ENCODE assay signal across 8 cellular contexts in the genomic region with DNA sequence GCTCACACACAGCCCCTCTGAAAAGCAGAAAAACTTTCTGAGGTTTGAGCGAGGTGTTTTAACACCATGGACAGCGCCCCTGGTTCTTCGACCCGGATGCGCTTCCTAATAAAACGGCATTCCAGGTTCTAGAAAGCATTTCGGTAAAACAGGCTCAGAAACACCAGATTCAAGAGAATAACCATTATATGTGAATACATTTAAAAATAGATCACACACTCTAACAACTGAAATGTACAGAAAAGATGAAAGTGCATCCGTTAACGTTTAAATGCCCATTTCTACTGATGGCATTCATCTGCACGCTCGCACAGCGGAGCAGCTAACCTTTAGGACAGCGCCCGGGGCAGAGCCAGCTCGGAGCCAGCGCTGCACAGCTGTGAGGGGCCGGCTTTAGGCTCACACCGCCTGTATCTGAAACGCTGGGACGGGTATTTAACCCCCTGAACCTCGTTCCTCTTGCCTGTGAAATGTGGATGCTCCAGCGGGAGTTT. TPM values are rescaled to one million over a fixed set of nuclear protein-coding genes. Genes with fewer than 3 reads are reported as not detected.
A peak's percentile ranks its signal among the peaks of the same experiment; 100 is the strongest.
DNase-seq lines count a peak whose midpoint lies in the region; ATAC-seq, FAIRE-seq and TF ChIP-seq lines count a peak whose summit lies in the region.

No MANE protein-coding gene starts in this region.

- no peak for ATAC-seq in activated naive CD8-positive, alpha-beta T cell treated with anti-CD3 and anti-CD28 coated beads, Interleukin-2, amount 50 U/mL, for 24 hours
- peak; percentile 86 for ATAC-seq in left lung

- H3K27me3 ChIP-seq in left lung (peaks cover 0 to 58% of the 10 kb centered on the region in 2 donors), tibial artery (no peaks in the 10 kb centered on the region)

- H3K36me3 Mint-ChIP-seq in activated naive CD8-positive, alpha-beta T cell: no peaks in the 10 kb centered on the region
- no peaks in the 10 kb centered on the region for H3K36me3 Mint-ChIP-seq in activated naive CD8-positive, alpha-beta T cell treated with anti-CD3 and anti-CD28 coated beads, Interleukin-2, amount 50 U/mL, for 24 hours (ENCODE audit: low read depth)

- H3K4me3 Mint-ChIP-seq in activated naive CD8-positive, alpha-beta T cell: peak overlapping the region; percentile 50
- no peak overlapping the region for H3K4me3 Mint-ChIP-seq in activated naive CD8-positive, alpha-beta T cell treated with anti-CD3 and anti-CD28 coated beads, Interleukin-2, amount 50 U/mL, for 24 hours

- FAIRE-seq in D721Med (lab: Jason Lieb, UNC): no peak

- H3K4me1 ChIP-seq in left lung (no peaks in the 10 kb centered on the region), tibial artery (peaks cover 0 to 4% (median 0%) of the 10 kb centered on the region in 4 donors)

- H3K36me3 ChIP-seq in left lung: no peaks in the 10 kb centered on the region
- H3K36me3 ChIP-seq in tibial artery: no peaks in the 10 kb centered on the region

- H3K4me3 ChIP-seq in left lung (peak overlapping the region in 1 of 2 donors; percentile 3), tibial artery (peak overlapping the region; percentile 21 to 29)

- H3K27ac ChIP-seq in left lung: no peak overlapping the region
- H3K27ac ChIP-seq in tibial artery: no peak overlapping the region

- H3K27me3 Mint-ChIP-seq in activated naive CD8-positive, alpha-beta T cell: peaks cover 31% of the 10 kb centered on the region
- peaks cover 63% of the 10 kb centered on the region for H3K27me3 Mint-ChIP-seq in activated naive CD8-positive, alpha-beta T cell treated with anti-CD3 and anti-CD28 coated beads, Interleukin-2, amount 50 U/mL, for 24 hours

- no peak overlapping the region for H3K27ac Mint-ChIP-seq in activated naive CD8-positive, alpha-beta T cell
- H3K27ac Mint-ChIP-seq in activated naive CD8-positive, alpha-beta T cell treated with anti-CD3 and anti-CD28 coated beads, Interleukin-2, amount 50 U/mL, for 24 hours: no peak overlapping the region

- intact Hi-C loops in left lung (cut with DNase I) (no loop called here), tibial artery (cut with DNase I; ENCODE audit: low total_unique reads) (no loop called here)

- no peak for DNase-seq in activated naive CD8-positive, alpha-beta T cell treated with anti-CD3 and anti-CD28 coated beads, Interleukin-2, amount 50 U/mL, for 24 hours
- DNase-seq in dermis microvascular lymphatic vessel endothelial cell (ENCODE audit: low read depth in 2 of 2): peak; percentile 43 to 62
- no peak for DNase-seq in left lung
- no peak for DNase-seq in tibial artery
- no peak for DNase-seq in cerebellum (ENCODE audit: low spot score)
- no peak for DNase-seq in activated gamma-delta T cell (lab: John Stamatoyannopoulos, UW)
- no peak for DNase-seq in D721Med (ENCODE audit: insufficient read length, low spot score)

- no peaks in the 10 kb centered on the region for H3K9me3 Mint-ChIP-seq in activated naive CD8-positive, alpha-beta T cell (ENCODE audit: low read depth)
- peaks cover 3% of the 10 kb centered on the region for H3K9me3 Mint-ChIP-seq in activated naive CD8-positive, alpha-beta T cell treated with anti-CD3 and anti-CD28 coated beads, Interleukin-2, amount 50 U/mL, for 24 hours

- peaks cover 6% of the 10 kb centered on the region for H3K4me1 Mint-ChIP-seq in activated naive CD8-positive, alpha-beta T cell (ENCODE audit: low read depth)
- peaks cover 6% of the 10 kb centered on the region for H3K4me1 Mint-ChIP-seq in activated naive CD8-positive, alpha-beta T cell treated with anti-CD3 and anti-CD28 coated beads, Interleukin-2, amount 50 U/mL, for 24 hours

- H3K9me3 ChIP-seq in left lung (no peaks in the 10 kb centered on the region), tibial artery (no peaks in the 10 kb centered on the region)

- no peak for TF ChIP-seq CTCF in left lung (IDR thresholded peaks at IDR 0.05)
- TF ChIP-seq CTCF in tibial artery (IDR thresholded peaks at IDR 0.05): no peak
- TF ChIP-seq CTCF in D721Med (IDR thresholded peaks at IDR 0.05; ENCODE audit: insufficient read depth, missing control alignments): no peak

RNA-seq across cellular contexts. Expression of a gene that starts 26.3 kb away (rescaled TPM):
- total RNA-seq in dermis microvascular lymphatic vessel endothelial cell: 6.9 and 8.0 TPM in 2 replicates
- 10 to 100 TPM; 17.1 to 23.3 TPM for total RNA-seq in left lung
- total RNA-seq in cerebellum: 34.5 TPM

RNA-seq across cellular contexts. Expression of a gene that starts 53.7 kb away (rescaled TPM):
- total RNA-seq in dermis microvascular lymphatic vessel endothelial cell (5.3 and 5.9 TPM in 2 replicates), left lung (10 to 100 TPM; 10.1 to 14.5 TPM), cerebellum (30.8 TPM)

RNA-seq across cellular contexts. Expression of a gene that starts 54.1 kb away (rescaled TPM):
- total RNA-seq in dermis microvascular lymphatic vessel endothelial cell (47.9 and 50.3 TPM in 2 replicates), left lung (10 to 100 TPM; 37.5 to 49.5 TPM), cerebellum (42.6 TPM)

Comparison
In these comparisons a context has a peak if more than half of its experiments do, and no peak if none do; other contexts are left out.
1. DNase-seq: peak in dermis microvascular lymphatic vessel endothelial cell (2 of 2); none in activated naive CD8-positive, alpha-beta T cell treated with anti-CD3 and anti-CD28 coated beads, Interleukin-2, amount 50 U/mL, for 24 hours (single experiment), left lung (0 of 2), tibial artery (0 of 2), cerebellum (single experiment), activated gamma-delta T cell (single experiment) and D721Med (single experiment).